12 cellular contexts compared by ENCODE assay signal in the genomic region with DNA sequence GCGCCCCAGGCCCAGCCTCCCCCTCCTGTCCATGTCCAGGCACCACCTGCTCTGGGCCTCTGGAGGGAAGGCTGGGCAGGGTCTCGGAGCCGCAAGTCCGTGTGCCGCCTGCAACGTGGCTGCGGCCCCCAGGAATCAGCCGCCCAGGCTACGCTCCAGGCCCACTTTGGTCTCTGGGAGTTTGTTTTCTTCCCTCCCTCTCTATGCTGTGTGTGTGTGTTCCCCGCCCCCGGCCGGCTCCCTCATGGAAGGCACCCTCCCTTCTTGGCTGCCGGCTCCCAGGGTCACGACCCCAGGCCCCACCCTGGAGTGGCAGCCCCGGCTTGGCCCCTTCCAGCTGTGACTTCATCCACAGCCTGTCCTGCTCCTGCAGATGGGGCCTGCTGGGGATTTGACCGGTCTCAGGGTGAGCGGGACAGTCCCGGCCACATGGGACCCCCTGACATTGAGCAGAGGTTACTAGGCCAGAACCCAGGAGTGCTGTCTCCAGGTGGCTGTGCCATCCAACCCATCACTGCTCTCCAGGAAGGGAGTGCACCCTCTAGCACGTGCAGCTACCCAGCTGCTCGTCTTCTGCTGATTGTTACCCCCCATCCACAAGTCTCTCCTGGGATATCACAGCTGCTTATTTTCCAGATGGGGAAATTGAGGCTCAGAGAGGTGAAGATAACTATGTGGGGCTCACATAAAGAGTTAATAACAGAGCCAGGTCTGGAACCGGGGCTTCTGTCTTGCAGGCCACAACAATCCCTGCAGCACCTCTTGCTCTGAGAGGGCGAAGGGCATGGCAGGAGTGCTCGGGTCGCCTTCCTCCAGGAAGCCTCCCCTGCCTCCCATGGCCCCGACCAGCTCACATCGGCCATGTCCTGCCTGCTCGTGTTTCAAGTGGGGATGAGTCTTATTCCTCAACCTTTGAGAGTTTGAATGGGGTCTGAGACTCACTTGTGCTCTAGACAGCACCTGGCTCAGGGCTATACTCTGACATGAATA. TPM values are rescaled to one million over a fixed set of nuclear protein-coding genes. Genes with fewer than 3 reads are reported as not detected.
DNase-seq lines count a peak whose midpoint lies in the region; ATAC-seq and TF ChIP-seq lines count a peak whose summit lies in the region.
"Had no signal": no experiment of that assay in that cellular context is flagged by ENCODE, and none has a peak within 500 bp of the region (broad histone marks: within the 10 kb centered on the region; RNA-seq: fewer than 3 reads in every experiment).

No MANE protein-coding gene starts in this region.

- H3K36me3 Mint-ChIP-seq in Calu3 (ENCODE audit: insufficient read depth, unreplicated experiment) (peaks cover 100% of the 10 kb centered on the region), HFFc6 (ENCODE audit: low read depth) (no peaks in the 10 kb centered on the region)
- H3K36me3 Mint-ChIP-seq: neural progenitor cell had no signal

- H3K27ac Mint-ChIP-seq in Calu3 (ENCODE audit: unreplicated experiment), result peak overlapping the region; percentile 98
- H3K27ac Mint-ChIP-seq in HFFc6, result no peak overlapping the region

- POLR2A ChIA-PET in PC-3 (lab: Charles Lee; ENCODE audit: unreplicated experiment), result interaction anchor here (0.9 kb wide), 1 partner anchor 53 kb away, joined by 3 read pairs; no protein-coding TSS in a partner anchor

- H3K27ac ChIP-seq in PC-3 (ENCODE audit: low read length) (peak overlapping the region; percentile 99), gastroesophageal sphincter (peak overlapping the region in 2 of 4 donors; percentile 22 to 67), psoas muscle (no peak overlapping the region), mesendoderm (ENCODE audit: low read depth, low read length) (no peak overlapping the region)
- H3K27ac ChIP-seq: neural progenitor cell had no signal

- H2BK120ac ChIP-seq in mesendoderm (ENCODE audit: low read depth, low read length), result no peak overlapping the region

- no peaks in the 10 kb centered on the region for H3K9me2 ChIP-seq in PC-3 (replicated peaks; ENCODE audit: low read length)

- 90 to 92% methylated on average over 2 to 6 of the region's 27 CpGs for WGBS in gastroesophageal sphincter (ENCODE audit: low coverage in 1 of 2), 2 donors
- 60 to 64% (median 61%) methylated on average over 24 to 27 of the region's 27 CpGs for WGBS in psoas muscle, 3 donors
- WGBS in mesendoderm (ENCODE audit: extremely low coverage, insufficient coverage, low lambda C conversion rate), result no CpG with 5 or more reads among the region's 27 CpGs

- no peak overlapping the region for H3K4me2 ChIP-seq in PC-3 (ENCODE audit: low read length)
- H3K4me2 ChIP-seq in mesendoderm (ENCODE audit: low read length), result no peak overlapping the region
- H3K4me2 ChIP-seq: neural progenitor cell had no signal

- DNase-seq in Calu3 (peak; percentile 91), PC-3 (no peak), psoas muscle (peak; percentile 66 to 74), mesendoderm (no peak), glomerular visceral epithelial cell (ENCODE audit: extremely low spot score) (no peak), medulla oblongata (ENCODE audit: extremely low spot score) (no peak), HFFc6 (no peak)
- DNase-seq: activated effector memory CD4-positive, alpha-beta T cell treated with anti-CD3 and anti-CD28 coated beads, Interleukin-2, amount 50 U/mL, for 16 hours; NCI-H526 had no signal

- no peak overlapping the region for H2BK15ac ChIP-seq in mesendoderm (replicated peaks; ENCODE audit: low read depth)

- no TSS peak for BruUV-seq in Calu3 (replicated peaks; lab: Mats Ljungman, UMichigan)
- no TSS peak for BruUV-seq in PC-3 (replicated peaks; lab: Mats Ljungman, UMichigan)

- H2BK5ac ChIP-seq in mesendoderm (ENCODE audit: low read length), result no peak overlapping the region

- peaks cover 5% of the 10 kb centered on the region for H3F3A ChIP-seq in PC-3 (ENCODE audit: low read length, unreplicated experiment)

- H3K4me3 ChIP-seq in PC-3 (ENCODE audit: low read length), result no peak overlapping the region
- no peak overlapping the region for H3K4me3 ChIP-seq in gastroesophageal sphincter
- H3K4me3 ChIP-seq in psoas muscle, result no peak overlapping the region
- H3K4me3 ChIP-seq in mesendoderm (ENCODE audit: low read length), result no peak overlapping the region
- H3K4me3 ChIP-seq: neural progenitor cell had no signal

- H4K20me1 ChIP-seq in PC-3 (ENCODE audit: low read length), result no peaks in the 10 kb centered on the region

- H3K27me3 Mint-ChIP-seq in Calu3 (ENCODE audit: unreplicated experiment), result no peaks in the 10 kb centered on the region
- peaks cover 10% of the 10 kb centered on the region for H3K27me3 Mint-ChIP-seq in HFFc6 (ENCODE audit: insufficient read depth)

- TF ChIP-seq POLR2A in gastroesophageal sphincter (IDR thresholded peaks at IDR 0.05), result no peak

- H3K56ac ChIP-seq in mesendoderm (ENCODE audit: low read length), result no peak overlapping the region

- no peak overlapping the region for H2AK5ac ChIP-seq in mesendoderm (ENCODE audit: low read length)

- H3K9ac ChIP-seq in PC-3 (ENCODE audit: low read length), result peak overlapping the region; percentile 100
- no peak overlapping the region for H3K9ac ChIP-seq in mesendoderm (ENCODE audit: low read length)
- H3K9ac ChIP-seq: neural progenitor cell had no signal

- H3K4me3 Mint-ChIP-seq in Calu3 (ENCODE audit: low read depth, unreplicated experiment) (peak overlapping the region; percentile 78), HFFc6 (no peak overlapping the region)

- no peaks in the 10 kb centered on the region for H3K9me3 ChIP-seq in PC-3 (ENCODE audit: low read length)
- no peaks in the 10 kb centered on the region for H3K9me3 ChIP-seq in gastroesophageal sphincter
- no peaks in the 10 kb centered on the region for H3K9me3 ChIP-seq in psoas muscle

- H3K36me3 ChIP-seq in PC-3 (ENCODE audit: low read depth, low read length) (peaks cover 34% of the 10 kb centered on the region), gastroesophageal sphincter (no peaks in the 10 kb centered on the region), psoas muscle (ENCODE audit: insufficient read depth in 1 of 2, low read depth in 1 of 2) (no peaks in the 10 kb centered on the region), mesendoderm (ENCODE audit: control insufficient read depth, insufficient read depth, low read length) (no peaks in the 10 kb centered on the region)
- H3K36me3 ChIP-seq: neural progenitor cell had no signal

- H3K18ac ChIP-seq in mesendoderm (ENCODE audit: low read length), result no peak overlapping the region

- no peaks in the 10 kb centered on the region for H3K79me1 ChIP-seq in mesendoderm (ENCODE audit: low read length)

- CTCF ChIA-PET in Calu3 (lab: Charles Lee) (interaction anchor here (0.7 to 2.4 kb wide), 2 partner anchors 39 to 138 kb away, joined by 3 to 8 read pairs; partner anchors contain the start of gene RNF215), PC-3 (lab: Charles Lee) (no interaction called here)

- H3K4me1 Mint-ChIP-seq in Calu3 (ENCODE audit: low read depth, unreplicated experiment) (peaks cover 75% of the 10 kb centered on the region), HFFc6 (ENCODE audit: low read depth) (peaks cover 30% of the 10 kb centered on the region)

- no peak overlapping the region for H4K5ac ChIP-seq in mesendoderm (ENCODE audit: low read length)

- intact Hi-C loops in Calu3 (cut with micrococcal nuclease; ENCODE audit: unreplicated experiment) (no loop called here), PC-3 (cut with micrococcal nuclease) (no loop called here), psoas muscle (cut with DNase I) (no loop called here)

- no peak overlapping the region for H3K4ac ChIP-seq in mesendoderm (ENCODE audit: low read depth, low read length)

- no peak for TF ChIP-seq CTCF in Calu3 (IDR thresholded peaks at IDR 0.05; ENCODE audit: unreplicated experiment)
- TF ChIP-seq CTCF in PC-3 (conservative IDR thresholded peaks at IDR 0.05; ENCODE audit: low read depth, low read length), result no peak
- no peak for TF ChIP-seq CTCF in gastroesophageal sphincter (IDR thresholded peaks at IDR 0.05)
- no peak for TF ChIP-seq CTCF in psoas muscle (IDR thresholded peaks at IDR 0.05)
- TF ChIP-seq CTCF in HFFc6 (IDR thresholded peaks at IDR 0.05), result no peak

- no peak overlapping the region for H2AFZ ChIP-seq in PC-3 (ENCODE audit: low read length)
- H2AFZ ChIP-seq: neural progenitor cell had no signal

- H3K79me2 ChIP-seq in PC-3 (ENCODE audit: low read length) (peaks cover 92% of the 10 kb centered on the region), mesendoderm (ENCODE audit: control insufficient read depth, insufficient read depth, low read length) (no peaks in the 10 kb centered on the region)

- H3K9me3 Mint-ChIP-seq in Calu3 (ENCODE audit: low read depth, unreplicated experiment), result no peaks in the 10 kb centered on the region
- no peaks in the 10 kb centered on the region for H3K9me3 Mint-ChIP-seq in HFFc6
- H3K9me3 Mint-ChIP-seq: neural progenitor cell had no signal

- TF ChIP-seq EP300 in gastroesophageal sphincter (IDR thresholded peaks at IDR 0.05), result no peak

- no peaks in the 10 kb centered on the region for H3K27me3 ChIP-seq in PC-3 (ENCODE audit: low read length)
- H3K27me3 ChIP-seq in gastroesophageal sphincter, result peaks cover 54% of the 10 kb centered on the region
- peaks cover 0 to 48% (median 16%) of the 10 kb centered on the region in 3 donors for H3K27me3 ChIP-seq in psoas muscle (ENCODE audit: insufficient read depth in 3 of 3, low read length in 2 of 3)
- no peaks in the 10 kb centered on the region for H3K27me3 ChIP-seq in mesendoderm (ENCODE audit: insufficient read depth, low read length, poor library complexity)

- no peak for ATAC-seq in PC-3
- peak; percentile 74 for ATAC-seq in gastroesophageal sphincter
- ATAC-seq in psoas muscle, result peak in 3 of 4 donors; percentile 11 to 35 (median 12)

- no peak overlapping the region for H3K23ac ChIP-seq in mesendoderm (ENCODE audit: low read length)

- H4K8ac ChIP-seq in mesendoderm (ENCODE audit: low read depth, low read length), result no peak overlapping the region

- H3K4me1 ChIP-seq in PC-3 (ENCODE audit: insufficient read depth, low read length) (peaks cover 81% of the 10 kb centered on the region), gastroesophageal sphincter (peaks cover 0 to 39% (median 21%) of the 10 kb centered on the region in 3 donors), psoas muscle (peaks cover 4% of the 10 kb centered on the region), mesendoderm (ENCODE audit: control insufficient read depth, low read depth, low read length) (no peaks in the 10 kb centered on the region)

RNA-seq across cellular contexts. Expression of gene LIF, which starts 2.8 kb away (rescaled TPM):
- total RNA-seq in Calu3 (2022), result 202 and 260 TPM in 2 replicates
- 64.1 and 71.6 TPM in 2 replicates for total RNA-seq in PC-3 (2014; rRNA removed)
- total RNA-seq in gastroesophageal sphincter, result 10 to 100 TPM in 1 of 4 donors, under 1 TPM in 2, not detected in 1; 0.58 to 15.8 (median 0.59) TPM
- under 1 TPM in 3 of 4 donors, not detected in 1; 0.27 to 0.54 (median 0.38) TPM for total RNA-seq in psoas muscle
- 10 to 100 TPM in 1 of 3 donors, under 1 TPM in 2; 0.10 to 21.4 (median 0.14) TPM for polyA plus RNA-seq in psoas muscle
- 1.0 TPM for polyA plus RNA-seq in mesendoderm (2013, experiment 1 of 2)
- polyA plus RNA-seq in mesendoderm (2013, experiment 2 of 2), result 0.84 TPM
- 1 to 10 TPM in 4 of 6 experiments, under 1 TPM in 2; 0.40 to 2.2 (median 1.1) TPM for total RNA-seq in HFFc6 (2021; fragmentation: NEBNext Ultra II Directional; extraction: Animal tissue kit (Norgen Biotek cat#: 25700))

RNA-seq across cellular contexts. Expression of gene OSM, which starts 17.3 kb away (rescaled TPM):
- total RNA-seq in Calu3 (2022), result not detected in 2 replicates
- not detected in 2 replicates for total RNA-seq in PC-3 (2014; rRNA removed)
- total RNA-seq in gastroesophageal sphincter, result 1 to 10 TPM in 2 of 4 donors, not detected in 2; 4.1 to 7.7 TPM
- under 1 TPM in 2 of 4 donors, not detected in 2; 0.38 to 0.39 TPM for total RNA-seq in psoas muscle
- under 1 TPM in 2 of 3 donors, not detected in 1; 0.08 TPM for polyA plus RNA-seq in psoas muscle
- polyA plus RNA-seq in mesendoderm (2013, experiment 1 of 2), result not detected
- not detected for polyA plus RNA-seq in mesendoderm (2013, experiment 2 of 2)
- total RNA-seq in HFFc6 (2021; fragmentation: NEBNext Ultra II Directional; extraction: Animal tissue kit (Norgen Biotek cat#: 25700)), result not detected
- polyA plus RNA-seq: keratinocyte had no signal

RNA-seq across cellular contexts. Expression of gene CASTOR1, which starts 40.0 kb away (rescaled TPM):
- 12.0 and 14.2 TPM in 2 replicates for total RNA-seq in Calu3 (2022)
- total RNA-seq in PC-3 (2014; rRNA removed), result 4.2 and 6.1 TPM in 2 replicates
- total RNA-seq in gastroesophageal sphincter, result 10 to 100 TPM; 12.9 to 17.1 (median 16.2) TPM
- total RNA-seq in psoas muscle, result 1 to 10 TPM in 3 of 4 donors, under 1 TPM in 1; 0.44 to 4.8 (median 2.2) TPM
- polyA plus RNA-seq in psoas muscle, result 1 to 10 TPM; 1.9 to 5.1 (median 2.9) TPM
- polyA plus RNA-seq in mesendoderm (2013, experiment 1 of 2), result 3.3 TPM
- 3.4 TPM for polyA plus RNA-seq in mesendoderm (2013, experiment 2 of 2)
- 1 to 10 TPM; 4.5 to 8.1 (median 5.7) TPM for total RNA-seq in HFFc6 (2021; fragmentation: NEBNext Ultra II Directional; extraction: Animal tissue kit (Norgen Biotek cat#: 25700))

Comparison
In these comparisons a context has a peak if more than half of its experiments do, and no peak if none do; other contexts are left out.
1. DNase-seq: peak in Calu3 (single experiment) and psoas muscle (2 of 2); none in PC-3 (single experiment), mesendoderm (single experiment), glomerular visceral epithelial cell (single experiment), medulla oblongata (single experiment) and HFFc6 (single experiment).